8 cellular contexts compared by ENCODE assay signal in genomic region chr6:143843689-143844405, GRCh38. TPM values are rescaled to one million over a fixed set of nuclear protein-coding genes. Genes with fewer than 3 reads are reported as not detected.
DNase-seq lines count a peak whose midpoint lies in the region; ATAC-seq, FAIRE-seq and TF ChIP-seq lines count a peak whose summit lies in the region.
"Had no signal": no experiment of that assay in that cellular context is flagged by ENCODE, and none has a peak within 500 bp of the region (broad histone marks: within the 10 kb centered on the region; RNA-seq: fewer than 3 reads in every experiment).

No MANE protein-coding gene starts in this region.

- peaks cover 53% of the 10 kb centered on the region for H3K36me3 ChIP-seq in HAP-1 (replicated peaks)
- H3K36me3 ChIP-seq in Peyer's patch: peaks cover 0 to 42% (median 0%) of the 10 kb centered on the region in 3 donors
- H3K36me3 ChIP-seq in H1 (ENCODE audit: control insufficient read depth in 2 of 4, insufficient read depth in 4 of 4, low read length in 3 of 4): peaks cover 16 to 45% (median 31%) of the 10 kb centered on the region in 4 experiments

- ATAC-seq in natural killer cell treated with Interleukin-12 subunit alpha and Interleukin-12 subunit beta and Interleukin-15 and Interleukin-18, amount 100 ng/mL, for 72 hours: peak in 1 of 2 donors; percentile 7

- TF ChIP-seq POLR2A in Peyer's patch (IDR thresholded peaks at IDR 0.05) (no peak), H1 (IDR thresholded peaks at IDR 0.05; ENCODE audit: control extremely low read depth in 1 of 2, low read depth in 2 of 2, low read length in 2 of 2) (no peak)

- no peaks in the 10 kb centered on the region for H3K9me3 Mint-ChIP-seq in natural killer cell treated with Interleukin-12 subunit alpha and Interleukin-12 subunit beta and Interleukin-15 and Interleukin-18, amount 100 ng/mL, for 72 hours

- H3K27me3 ChIP-seq in HAP-1 (ENCODE audit: low read depth) (no peaks in the 10 kb centered on the region), Peyer's patch (no peaks in the 10 kb centered on the region), H1 (replicated peaks in 1 of 4; ENCODE audit: control insufficient read depth in 3 of 4, extremely low read depth in 1 of 4, insufficient read depth in 3 of 4, low read length in 3 of 4) (no peaks in the 10 kb centered on the region; a peak in 1 of 7 replicates)

- TF ChIP-seq RAD21 in H1 (IDR thresholded peaks at IDR 0.05 in 1 of 2, conservative IDR thresholded peaks at IDR 0.05 in 1 of 2; ENCODE audit: low read depth in 2 of 2, low read length in 2 of 2): no peak

- H3K18ac ChIP-seq in H1 (ENCODE audit: extremely low read depth, low read length): 0 out of 2 replicates have a peak overlapping the region, but pooled peaks have one; percentile 73

- peaks cover 5 to 43% of the 10 kb centered on the region in 2 experiments; a peak in 3 of 4 replicates for H3K79me2 ChIP-seq in H1 (ENCODE audit: control insufficient read depth in 1 of 2, insufficient read depth in 2 of 2, low read length in 2 of 2)

- H3K9me3 ChIP-seq in HAP-1: no peaks in the 10 kb centered on the region
- H3K9me3 ChIP-seq in Peyer's patch: no peaks in the 10 kb centered on the region
- no peaks in the 10 kb centered on the region for H3K9me3 ChIP-seq in H1 (ENCODE audit: insufficient read depth in 2 of 2, low read depth in 1 of 2, low read length in 1 of 2)

- H3K4ac ChIP-seq in H1 (replicated peaks; ENCODE audit: insufficient read length, low read depth, low read length): no peak overlapping the region

- no peak overlapping the region for H2BK120ac ChIP-seq in H1 (replicated peaks; ENCODE audit: low read depth, low read length)

- peaks cover 12% of the 10 kb centered on the region for H3K4me1 ChIP-seq in HAP-1
- peaks cover 0 to 20% (median 3%) of the 10 kb centered on the region in 4 donors for H3K4me1 ChIP-seq in Peyer's patch
- 0 out of 7 replicates have a peak, but pooled peaks cover 0 to 2% (median 0%) of the 10 kb centered on the region in 4 experiments for H3K4me1 ChIP-seq in H1 (replicated peaks in 1 of 4; ENCODE audit: control insufficient read depth in 3 of 4, insufficient read depth in 4 of 4, low read length in 3 of 4)

- no peak overlapping the region for H3K56ac ChIP-seq in H1 (replicated peaks; ENCODE audit: insufficient read length, low read depth, low read length)

- H4K5ac ChIP-seq in H1 (ENCODE audit: insufficient read length, low read depth, low read length): no peak overlapping the region

- peak overlapping the region; percentile 94 to 97 for H3K27ac Mint-ChIP-seq in natural killer cell treated with Interleukin-12 subunit alpha and Interleukin-12 subunit beta and Interleukin-15 and Interleukin-18, amount 100 ng/mL, for 72 hours

- H4K8ac ChIP-seq in H1 (ENCODE audit: extremely low read depth, insufficient read depth, low read length): peak overlapping the region; percentile 93; the same call in 1 of the 2 replicates

- H4K91ac ChIP-seq in H1 (replicated peaks; ENCODE audit: insufficient read length, low read length): no peak overlapping the region

- no peaks in the 10 kb centered on the region; the same call in 1 of the 2 replicates for H3K23me2 ChIP-seq in H1 (ENCODE audit: low read depth, low read length)

- no peak overlapping the region for H2BK20ac ChIP-seq in H1 (ENCODE audit: low read length)

- no peak for TF ChIP-seq EP300 in H1 (IDR thresholded peaks at IDR 0.05; ENCODE audit: borderline replicate concordance in 1 of 2, low read depth in 2 of 2, low read length in 2 of 2)

- peaks cover 8% of the 10 kb centered on the region for H3K79me1 ChIP-seq in H1 (ENCODE audit: low read depth, low read length)

- peaks cover 0 to 3% of the 10 kb centered on the region in 2 donors for H3K27me3 Mint-ChIP-seq in natural killer cell treated with Interleukin-12 subunit alpha and Interleukin-12 subunit beta and Interleukin-15 and Interleukin-18, amount 100 ng/mL, for 72 hours

- peaks cover 18 to 27% of the 10 kb centered on the region in 2 donors for H3K4me1 Mint-ChIP-seq in natural killer cell treated with Interleukin-12 subunit alpha and Interleukin-12 subunit beta and Interleukin-15 and Interleukin-18, amount 100 ng/mL, for 72 hours (ENCODE audit: low read depth in 2 of 2)

- H2BK12ac ChIP-seq in H1 (ENCODE audit: low read depth, low read length): no peak overlapping the region; the same call in 1 of the 2 replicates

- no peak overlapping the region for H3K23ac ChIP-seq in H1 (ENCODE audit: insufficient read length)

- DNase-seq in GM12864 (ENCODE audit: low read depth): no peak
- DNase-seq in HAP-1 (ENCODE audit: low spot score in 2 of 2): no peak
- DNase-seq in Peyer's patch: no peak
- DNase-seq in H1 (ENCODE audit: low read depth in 1 of 2, low spot score in 2 of 2): no peak
- no peak for DNase-seq in natural killer cell treated with Interleukin-12 subunit alpha and Interleukin-12 subunit beta and Interleukin-15 and Interleukin-18, amount 100 ng/mL, for 72 hours (ENCODE audit: low spot score)
- no peak for DNase-seq in retina
- DNase-seq in ecto neural progenitor cell (ENCODE audit: low spot score): no peak

- 12% methylated on average over 13 of the region's 13 CpGs; no CpG with 5 or more reads in 1 of the 2 experiments for WGBS in H1 (ENCODE audit: extremely low coverage in 1 of 2, insufficient coverage in 1 of 2, insufficient read length in 1 of 2, insufficient replicate concordance in 2 of 2, low coverage in 1 of 2, low lambda C conversion rate in 2 of 2, missing lambda C conversion rate in 1 of 2), 2 experiments

- H4K20me1 ChIP-seq in H1 (replicated peaks in 1 of 2; ENCODE audit: control insufficient read depth in 1 of 2, insufficient read depth in 2 of 2, low read length in 2 of 2): peaks cover 0 to 1% of the 10 kb centered on the region in 2 experiments

- H3K27ac ChIP-seq in Peyer's patch (peak overlapping the region; percentile 83 to 97 (median 94)), H1 (ENCODE audit: low read depth, low read length) (peak overlapping the region; percentile 87)

- no peak overlapping the region for H3K14ac ChIP-seq in H1 (ENCODE audit: insufficient read length)

- POLR2A ChIA-PET in H1 (lab: Charles Lee; ENCODE audit: partially characterized antibody): interaction anchor here (0.6 to 3.6 kb wide), 27 partner anchors 8 to 332 kb away, joined by 3 to 20 read pairs (median 4); partner anchors contain the start of gene ZC2HC1B

- H3K4me3 ChIP-seq in GM12864 (ENCODE audit: low read depth, low read length) (peak overlapping the region; percentile 84), HAP-1 (peak overlapping the region; percentile 86), Peyer's patch (peak overlapping the region; percentile 73 to 98 (median 86)), H1 (ENCODE audit: extremely low read depth in 1 of 4, insufficient read depth in 2 of 4, low read depth in 3 of 4, low read length in 4 of 4) (peak overlapping the region; percentile 80 to 97 (median 96))

- H2AFZ ChIP-seq in H1 (ENCODE audit: low read length): no peak overlapping the region

- H3K4me2 ChIP-seq in H1 (ENCODE audit: insufficient read depth in 1 of 2, low read depth in 2 of 2, low read length in 2 of 2): peak overlapping the region; percentile 82 to 85

- H2BK15ac ChIP-seq in H1 (ENCODE audit: low read length): no peak overlapping the region; the same call in 1 of the 2 replicates

- peak overlapping the region; percentile 90 for H2BK5ac ChIP-seq in H1 (ENCODE audit: low read depth, low read length)

- in situ Hi-C loops in HAP-1 (cut with MboI; ENCODE audit: low sequenced_read_pairs): no loop called here

- FAIRE-seq in H1 (lab: Jason Lieb, UNC): no peak

- H3K4me3 Mint-ChIP-seq in natural killer cell treated with Interleukin-12 subunit alpha and Interleukin-12 subunit beta and Interleukin-15 and Interleukin-18, amount 100 ng/mL, for 72 hours: peak overlapping the region; percentile 95

- peaks cover 28% of the 10 kb centered on the region for H3K36me3 Mint-ChIP-seq in natural killer cell treated with Interleukin-12 subunit alpha and Interleukin-12 subunit beta and Interleukin-15 and Interleukin-18, amount 100 ng/mL, for 72 hours

- peak overlapping the region; percentile 81 to 96 (median 93) for H3K9ac ChIP-seq in H1 (replicated peaks in 1 of 4; ENCODE audit: extremely low read depth in 1 of 4, low read depth in 3 of 4, low read length in 3 of 4)

- no peak for TF ChIP-seq CTCF in GM12864 (IDR thresholded peaks at IDR 0.05; ENCODE audit: low read depth, low read length, missing control alignments)
- TF ChIP-seq CTCF in Peyer's patch (IDR thresholded peaks at IDR 0.05): no peak
- no peak for TF ChIP-seq CTCF in H1 (IDR thresholded peaks at IDR 0.05; ENCODE audit: control extremely low read depth in 1 of 3, insufficient read depth in 1 of 3, low read depth in 1 of 3, low read length in 3 of 3)

- H2AK5ac ChIP-seq in H1 (ENCODE audit: low read depth, low read length): peak overlapping the region; percentile 79

- CTCF ChIA-PET in H1 (lab: Charles Lee; ENCODE audit: partially characterized antibody): interaction anchor here (0.6 to 4.4 kb wide), 9 partner anchors 54 to 268 kb away, joined by 3 to 22 read pairs (median 3); no protein-coding TSS in a partner anchor

TF ChIP-seq in H1, 55 proteins besides CTCF, POLR2A, EP300 and RAD21 (continues in another document):
- TF ChIP-seq BCL11A (IDR thresholded peaks at IDR 0.05; ENCODE audit: low read depth in 2 of 2, low read length in 2 of 2) (no peak), POLR2AphosphoS5 (IDR thresholded peaks at IDR 0.05; ENCODE audit: low read depth, low read length) (no peak)

RNA-seq across cellular contexts. Expression of gene LTV1, which starts 0.7 kb away (rescaled TPM):
- 10 to 100 TPM; 10.7 to 23.9 (median 11.1) TPM for total RNA-seq in Peyer's patch
- 43.1 and 46.9 TPM in 2 replicates for total RNA-seq in H1 (2021; fragmentation: NEBNext Ultra II Directional; extraction: Animal tissue kit (Norgen Biotek cat#: 25700))
- 5.6 and 8.0 TPM in 2 replicates for polyA plus RNA-seq in H1 (2011; rRNA removed)
- polyA plus RNA-seq in H1 (2011; cell fraction: cytosol; rRNA removed): 26.2 TPM
- 11.4 TPM for polyA plus RNA-seq in H1 (2011; cell fraction: nucleus; rRNA removed)
- 30.0 to 62.5 TPM (median 35.7 TPM) in 4 replicates for polyA plus RNA-seq in H1 (2012, experiment 1 of 2)
- polyA plus RNA-seq in H1 (2012, experiment 2 of 2): 3.5 TPM
- 46.0 TPM for polyA plus RNA-seq in H1 (2013, experiment 1 of 2)
- 44.8 TPM for polyA plus RNA-seq in H1 (2013, experiment 2 of 2)
- 4.4 and 7.1 TPM in 2 replicates for polyA minus RNA-seq in H1 (2011; rRNA and poly(A)+ RNA removed)
- 11.2 TPM for polyA minus RNA-seq in H1 (2011; cell fraction: cytosol; rRNA and poly(A)+ RNA removed)
- polyA minus RNA-seq in H1 (2011; cell fraction: nucleus; rRNA and poly(A)+ RNA removed): 12.5 TPM
- 10 to 100 TPM; 33.3 to 43.1 TPM for total RNA-seq in natural killer cell treated with Interleukin-12 subunit alpha and Interleukin-12 subunit beta and Interleukin-15 and Interleukin-18, amount 100 ng/mL, for 72 hours

RNA-seq across cellular contexts. Expression of gene ZC2HC1B, which starts 20.4 kb away (rescaled TPM):
- not detected for total RNA-seq in Peyer's patch
- not detected in 2 replicates for total RNA-seq in H1 (2021; fragmentation: NEBNext Ultra II Directional; extraction: Animal tissue kit (Norgen Biotek cat#: 25700))
- not detected in 2 replicates for polyA plus RNA-seq in H1 (2011; rRNA removed)
- not detected for polyA plus RNA-seq in H1 (2011; cell fraction: cytosol; rRNA removed)
- not detected for polyA plus RNA-seq in H1 (2011; cell fraction: nucleus; rRNA removed)
- not detected in 4 replicates for polyA plus RNA-seq in H1 (2012, experiment 1 of 2)
- not detected for polyA plus RNA-seq in H1 (2012, experiment 2 of 2)
- polyA plus RNA-seq in H1 (2013, experiment 1 of 2): not detected
- not detected for polyA plus RNA-seq in H1 (2013, experiment 2 of 2)
- polyA minus RNA-seq in H1 (2011; rRNA and poly(A)+ RNA removed): not detected in 2 replicates
- not detected for polyA minus RNA-seq in H1 (2011; cell fraction: cytosol; rRNA and poly(A)+ RNA removed)
- not detected for polyA minus RNA-seq in H1 (2011; cell fraction: nucleus; rRNA and poly(A)+ RNA removed)
- not detected for total RNA-seq in natural killer cell treated with Interleukin-12 subunit alpha and Interleukin-12 subunit beta and Interleukin-15 and Interleukin-18, amount 100 ng/mL, for 72 hours
- total RNA-seq: dermis microvascular lymphatic vessel endothelial cell had no signal
